13 cellular contexts compared by ENCODE assay signal in genomic region chr12:59396941-59397340, GRCh38.
"Had no signal": no experiment of that assay in that cellular context is flagged by ENCODE, and none has a peak within 500 bp of the region (broad histone marks: within the 10 kb centered on the region; RNA-seq: fewer than 3 reads in every experiment).

No MANE protein-coding gene starts in this region.

- H3K4me1 Mint-ChIP-seq: IgD-negative memory B cell had no signal

- H3K27ac Mint-ChIP-seq: IgD-negative memory B cell had no signal

- H3K4me3 Mint-ChIP-seq: IgD-negative memory B cell had no signal

- H3K36me3 Mint-ChIP-seq: IgD-negative memory B cell had no signal

- DNase-seq: Kasumi-1, MM.1S, NCI-H1092 treated with DMSO at 0.1 percent for 48 hours, NCI-H1436, NCI-H187, NCI-H2081 treated with DMSO at 0.1 percent for 48 hours, NCI-H524 treated with DMSO at 0.1 percent for 48 hours, NCI-H774, Right ventricle myocardium superior, RPMI8226, SIG-M5 had no signal

- ATAC-seq: K562 had no signal

- H3K27me3 Mint-ChIP-seq: IgD-negative memory B cell had no signal
